In genomic region chr9:137128158-137129088, GRCh38 we compare ENCODE assay signal across 9 cellular contexts. TPM values are rescaled to one million over a fixed set of nuclear protein-coding genes. Genes with fewer than 3 reads are reported as not detected.
DNase-seq lines count a peak whose midpoint lies in the region; ATAC-seq, FAIRE-seq and TF ChIP-seq lines count a peak whose summit lies in the region.
"Had no signal": no experiment of that assay in that cellular context is flagged by ENCODE, and none has a peak within 500 bp of the region (broad histone marks: within the 10 kb centered on the region; RNA-seq: fewer than 3 reads in every experiment).

No MANE protein-coding gene starts in this region.

- peak overlapping the region; percentile 93 for H2AFZ ChIP-seq in astrocyte (ENCODE audit: low read depth, low read length)

- H3K36me3 ChIP-seq in HUES64 (ENCODE audit: insufficient read depth, low read length) (no peaks in the 10 kb centered on the region), astrocyte (ENCODE audit: insufficient read depth, low read length) (no peaks in the 10 kb centered on the region)

- no peak for TF ChIP-seq CTCF in astrocyte (IDR thresholded peaks at IDR 0.05; ENCODE audit: insufficient read depth, low read depth, low read length)

- peak overlapping the region; percentile 87 for H3K27ac Mint-ChIP-seq in astrocyte (ENCODE audit: unreplicated experiment)

- H3K4me1 ChIP-seq in HUES64 (ENCODE audit: insufficient read depth, low read length) (no peaks in the 10 kb centered on the region), astrocyte (ENCODE audit: insufficient read depth, low read length) (peaks cover 20% of the 10 kb centered on the region), mononuclear cell (ENCODE audit: insufficient read depth, low read length) (peaks cover 39% of the 10 kb centered on the region)

- peaks cover 29% of the 10 kb centered on the region for H3K27me3 ChIP-seq in HUES64 (ENCODE audit: insufficient read depth, low read length)
- H3K27me3 ChIP-seq in astrocyte (ENCODE audit: insufficient read depth, low read length): no peaks in the 10 kb centered on the region
- H3K27me3 ChIP-seq in mononuclear cell (ENCODE audit: insufficient read depth, low read length): peaks cover 3% of the 10 kb centered on the region

- H3K4me2 ChIP-seq in astrocyte (ENCODE audit: low read length): peak overlapping the region; percentile 90

- peaks cover 21% of the 10 kb centered on the region for H4K20me1 ChIP-seq in astrocyte (ENCODE audit: insufficient read depth, low read length)

- peaks cover 2% of the 10 kb centered on the region for H3K27me3 Mint-ChIP-seq in astrocyte (ENCODE audit: low read depth, unreplicated experiment)

- DNase-seq in D341Med (ENCODE audit: low spot score) (peak; percentile 13), astrocyte (ENCODE audit: low read depth) (no peak), NCI-H2171 treated with DMSO at 0.1 percent for 48 hours (lab: John Stamatoyannopoulos, UW) (no peak), DMS53 (lab: John Stamatoyannopoulos, UW) (no peak), retina (no peak)

- peak overlapping the region; percentile 96 for H3K4me3 Mint-ChIP-seq in astrocyte (ENCODE audit: unreplicated experiment)

- H3K4me3 ChIP-seq in HUES64 (ENCODE audit: low read length) (peak overlapping the region; percentile 99), astrocyte (ENCODE audit: insufficient read depth, low read depth, low read length) (peak overlapping the region; percentile 76), mononuclear cell (ENCODE audit: low read length) (peak overlapping the region; percentile 65)

- WGBS in HUES64: 73% methylated on average over 30 of the region's 30 CpGs

- peaks cover 1% of the 10 kb centered on the region for H3K36me3 Mint-ChIP-seq in astrocyte (ENCODE audit: low read depth, unreplicated experiment)

- no peak overlapping the region for H3K27ac ChIP-seq in HUES64 (ENCODE audit: low read depth, low read length)
- peak overlapping the region; percentile 37 for H3K27ac ChIP-seq in astrocyte (ENCODE audit: low read depth, low read length)

- peaks cover 38% of the 10 kb centered on the region for H3K79me2 ChIP-seq in astrocyte (ENCODE audit: insufficient read depth, low read length)

- peaks cover 20% of the 10 kb centered on the region for H3K4me1 Mint-ChIP-seq in astrocyte (ENCODE audit: low read depth, unreplicated experiment)

- H3K9me3 ChIP-seq in HUES64 (ENCODE audit: insufficient read depth, low read depth, low read length): no peaks in the 10 kb centered on the region
- H3K9me3 ChIP-seq in astrocyte (ENCODE audit: insufficient read depth, low read depth, low read length): no peaks in the 10 kb centered on the region
- H3K9me3 ChIP-seq in mononuclear cell (ENCODE audit: low read depth, low read length): no peaks in the 10 kb centered on the region

- ATAC-seq in HG02763 (IDR thresholded peaks at IDR 0.05; ENCODE audit: unreplicated experiment): no peak

- H3K9ac ChIP-seq in HUES64 (ENCODE audit: low read depth, low read length) (peak overlapping the region; percentile 96), astrocyte (ENCODE audit: low read length) (peak overlapping the region; percentile 82)

- no peaks in the 10 kb centered on the region for H3K9me3 Mint-ChIP-seq in astrocyte (ENCODE audit: unreplicated experiment)

- no peak for FAIRE-seq in astrocyte (lab: Jason Lieb, UNC)

RNA-seq across cellular contexts. Expression of gene GRIN1, which starts 10.5 kb away (rescaled TPM):
- 0.55 TPM for polyA plus RNA-seq in HUES64 (2013, experiment 1 of 2)
- 0.51 TPM for polyA plus RNA-seq in HUES64 (2013, experiment 2 of 2)
- 0.18 TPM in 1 of 2 replicates, not detected in the other for total RNA-seq in astrocyte
- not detected for total RNA-seq in mononuclear cell
- total RNA-seq: M059J had no signal

RNA-seq across cellular contexts. Expression of gene DPP7, which starts 13.9 kb away (rescaled TPM):
- polyA plus RNA-seq in HUES64 (2013, experiment 1 of 2): 7.2 TPM
- polyA plus RNA-seq in HUES64 (2013, experiment 2 of 2): 10.7 TPM
- total RNA-seq in astrocyte (53.8 and 68.7 TPM in 2 replicates), mononuclear cell (86.9 TPM)

RNA-seq across cellular contexts. Expression of gene LRRC26, which starts 41.4 kb away (rescaled TPM):
- 0.35 TPM for polyA plus RNA-seq in HUES64 (2013, experiment 1 of 2)
- polyA plus RNA-seq in HUES64 (2013, experiment 2 of 2): not detected
- total RNA-seq in astrocyte (not detected in 2 replicates), mononuclear cell (0.21 TPM)
- total RNA-seq: M059J had no signal

RNA-seq across cellular contexts. Expression of gene MAN1B1, which starts 41.6 kb away (rescaled TPM):
- 21.0 TPM for polyA plus RNA-seq in HUES64 (2013, experiment 1 of 2)
- 24.5 TPM for polyA plus RNA-seq in HUES64 (2013, experiment 2 of 2)
- total RNA-seq in astrocyte (69.2 and 89.0 TPM in 2 replicates), mononuclear cell (30.3 TPM)

RNA-seq across cellular contexts. Expression of gene TMEM210, which starts 43.4 kb away (rescaled TPM):
- polyA plus RNA-seq in HUES64 (2013, experiment 1 of 2): not detected
- not detected for polyA plus RNA-seq in HUES64 (2013, experiment 2 of 2)
- not detected in 2 replicates for total RNA-seq in astrocyte
- not detected for total RNA-seq in mononuclear cell
- total RNA-seq: M059J had no signal
